In the genomic region with DNA sequence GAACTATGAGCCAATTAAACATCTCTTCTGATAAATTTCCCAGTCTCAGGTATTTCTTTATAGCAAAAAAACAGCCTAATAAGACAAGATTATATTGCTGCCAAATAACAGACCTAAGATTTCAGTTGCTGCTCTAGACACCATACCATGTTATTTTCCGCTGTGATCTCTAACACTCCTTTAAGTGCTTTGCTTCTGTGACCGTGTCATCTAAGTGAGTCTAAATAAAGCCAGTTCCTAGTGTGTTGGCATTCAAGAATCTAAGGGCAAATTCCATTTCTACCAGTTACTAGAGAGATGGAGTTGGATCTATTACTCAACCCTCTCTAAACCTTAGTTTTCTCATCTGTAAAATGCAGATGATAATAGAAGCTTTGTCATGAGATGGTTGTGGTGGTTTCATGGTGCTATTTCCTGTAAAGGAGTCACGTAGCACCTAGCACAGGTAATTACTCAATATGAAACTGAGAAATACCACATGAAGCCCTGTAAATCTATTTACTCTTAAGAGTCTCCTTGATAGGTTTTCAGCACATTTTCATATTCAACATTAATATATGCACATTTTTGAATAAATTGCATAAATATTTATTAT, we compare ENCODE assay signal across 12 cellular contexts. TPM values are rescaled to one million over a fixed set of nuclear protein-coding genes. Genes with fewer than 3 reads are reported as not detected.
DNase-seq lines count a peak whose midpoint lies in the region; ATAC-seq, FAIRE-seq and TF ChIP-seq lines count a peak whose summit lies in the region.
"Had no signal": no experiment of that assay in that cellular context is flagged by ENCODE, and none has a peak within 500 bp of the region (broad histone marks: within the 10 kb centered on the region; RNA-seq: fewer than 3 reads in every experiment).

No MANE protein-coding gene starts in this region.

- no peak overlapping the region for H3K9ac ChIP-seq in Karpas-422 (ENCODE audit: low read length)

- no peak overlapping the region for H3K27ac ChIP-seq in Karpas-422 (ENCODE audit: low read length)
- H3K27ac ChIP-seq: ascending aorta had no signal

- no peaks in the 10 kb centered on the region for H4K20me1 ChIP-seq in Karpas-422 (ENCODE audit: insufficient read depth, low read depth, low read length)

- H3K9me2 ChIP-seq in Karpas-422 (replicated peaks; ENCODE audit: insufficient read depth, low read length) = no peaks in the 10 kb centered on the region

- H3K9me3 ChIP-seq in Karpas-422 (ENCODE audit: low read length) = no peaks in the 10 kb centered on the region
- H3K9me3 ChIP-seq: ascending aorta had no signal

- no peak overlapping the region for H3K4me3 ChIP-seq in GM06990 (replicated peaks; ENCODE audit: low read depth, low read length)
- no peak overlapping the region for H3K4me3 ChIP-seq in Karpas-422 (ENCODE audit: low read length)
- H3K4me3 ChIP-seq: ascending aorta had no signal

- H3K36me3 ChIP-seq in GM06990 (ENCODE audit: control insufficient read depth, insufficient read depth, low read length) (no peaks in the 10 kb centered on the region), Karpas-422 (ENCODE audit: insufficient read depth, low read length) (no peaks in the 10 kb centered on the region)
- H3K36me3 ChIP-seq: ascending aorta had no signal

- no peak for TF ChIP-seq CTCF in GM06990 (IDR thresholded peaks at IDR 0.05; ENCODE audit: insufficient read depth, low read length, poor library complexity, severe bottlenecking)

- no peak overlapping the region for H3K4me2 ChIP-seq in Karpas-422 (ENCODE audit: low read depth, low read length, poor library complexity, severe bottlenecking)

- DNase-seq in GM06990 (ENCODE audit: extremely low read depth, insufficient read length) = peak; percentile 49
- no peak for DNase-seq in GM12891 (ENCODE audit: insufficient read length, low spot score)
- DNase-seq in KBM-7 = no peak
- DNase-seq in COLO668 (lab: John Stamatoyannopoulos, UW; ENCODE audit: unreplicated experiment) = no peak
- DNase-seq in Karpas-422 = no peak
- DNase-seq: GDM1, H9, T-cell had no signal

- FAIRE-seq in GM12891 (lab: Jason Lieb, UNC) = no peak

- ATAC-seq in GM18870 (IDR thresholded peaks at IDR 0.05; ENCODE audit: unreplicated experiment) (peak; percentile 95), GM21825 (IDR thresholded peaks at IDR 0.05; ENCODE audit: unreplicated experiment) (peak; percentile 95), HG03342 (IDR thresholded peaks at IDR 0.05; ENCODE audit: unreplicated experiment) (peak; percentile 87)
- ATAC-seq: T-cell had no signal

- H3K4me1 ChIP-seq in Karpas-422 (ENCODE audit: low read length) = no peaks in the 10 kb centered on the region
- H3K4me1 ChIP-seq: ascending aorta had no signal

- H3K27me3 ChIP-seq in GM06990 (replicated peaks; ENCODE audit: control insufficient read depth, insufficient read depth, low read length) = no peaks in the 10 kb centered on the region
- no peaks in the 10 kb centered on the region for H3K27me3 ChIP-seq in Karpas-422 (ENCODE audit: low read length)
- H3K27me3 ChIP-seq: ascending aorta had no signal

- no peaks in the 10 kb centered on the region for H3K79me2 ChIP-seq in Karpas-422 (ENCODE audit: low read length)

- no peak overlapping the region for H2AFZ ChIP-seq in Karpas-422 (ENCODE audit: low read length)

- in situ Hi-C loops in KBM-7 (cut with MboI; ENCODE audit: low pct_unique_long_range_greater_than_20kb, low sequenced_read_pairs) = no loop called here

- TF ChIP-seq POLR2A in GM12891 (IDR thresholded peaks at IDR 0.05; ENCODE audit: low read depth, low read length) = no peak

TF ChIP-seq in GM12891, 5 proteins besides CTCF, POLR2A, EP300 and RAD21:
- TF ChIP-seq PAX5 (IDR thresholded peaks at IDR 0.05; ENCODE audit: insufficient read depth, low read length, severe bottlenecking) (no peak), POU2F2 (IDR thresholded peaks at IDR 0.05; ENCODE audit: low read depth, low read length) (no peak), SPI1 (IDR thresholded peaks at IDR 0.05; ENCODE audit: low read depth, low read length) (no peak), POLR2AphosphoS5 (IDR thresholded peaks at IDR 0.05; ENCODE audit: low read depth, low read length) (no peak), TAF1 (IDR thresholded peaks at IDR 0.05; ENCODE audit: low read depth, low read length) (no peak)

RNA-seq across cellular contexts. Expression of gene SPHKAP, which starts 40.5 kb away (rescaled TPM):
- polyA plus RNA-seq in GM12891 (2012; ENCODE audit: low read depth, missing spikeins) = not detected
- not detected in 2 replicates for total RNA-seq in Karpas-422 (2014; rRNA removed; shearing (Covaris generic); ENCODE audit: low replicate concordance)
- total RNA-seq: ascending aorta, H9, T-cell had no signal
